Comparison of ENCODE assay signal across 1 cellular context in genomic region chr10:29451946-29452345, GRCh38.
TF ChIP-seq lines count a peak whose summit lies in the region.

No MANE protein-coding gene starts in this region.

TF ChIP-seq in HepG2, 621 proteins besides CTCF, POLR2A, EP300 and RAD21:
- TF ChIP-seq TIGD3 (CRISPR knock-in tag; IDR thresholded peaks at IDR 0.05; ENCODE audit: borderline replicate concordance) = no peak
- TF ChIP-seq ZNF770 (CRISPR knock-in tag; IDR thresholded peaks at IDR 0.05) = peak; percentile 57
TF ChIP-seq in HepG2: peak in this region for 1.
